24 cellular contexts compared by ENCODE assay signal in genomic region chr11:61702701-61703312, GRCh38. TPM values are rescaled to one million over a fixed set of nuclear protein-coding genes. Genes with fewer than 3 reads are reported as not detected.
DNase-seq lines count a peak whose midpoint lies in the region; ATAC-seq and TF ChIP-seq lines count a peak whose summit lies in the region.
"Had no signal": no experiment of that assay in that cellular context is flagged by ENCODE, and none has a peak within 500 bp of the region (broad histone marks: within the 10 kb centered on the region; RNA-seq: fewer than 3 reads in every experiment).

No MANE protein-coding gene starts in this region.

- H3K4me3 Mint-ChIP-seq in activated CD4-positive, alpha-beta memory T cell treated with anti-CD3 and anti-CD28 coated beads, Interleukin-2, amount 10 ng/mL, durations not matched to agents 7 days and 5 days = no peak overlapping the region
- H3K4me3 Mint-ChIP-seq: activated CD4-positive, alpha-beta T cell treated with anti-CD3 and anti-CD28 coated beads, Interleukin-2, amount 10 ng/mL, durations not matched to agents 7 days and 5 days had no signal

- peak; percentile 41 for DNase-seq in GDM1 (lab: John Stamatoyannopoulos, UW)
- no peak for DNase-seq in MM.1S
- DNase-seq in activated CD4-positive, alpha-beta memory T cell treated with anti-CD3 and anti-CD28 coated beads, Interleukin-2, amount 10 ng/mL, durations not matched to agents 7 days and 5 days = peak; percentile 30
- DNase-seq in myocyte (ENCODE audit: low read depth) = peak; percentile 68
- DNase-seq in A172 (ENCODE audit: low spot score) = no peak
- no peak for DNase-seq in substantia nigra (lab: John Stamatoyannopoulos, UW)
- DNase-seq: activated CD4-positive, alpha-beta T cell treated with anti-CD3 and anti-CD28 coated beads, Interleukin-2, amount 10 ng/mL, durations not matched to agents 7 days and 5 days; activated CD8-positive, alpha-beta memory T cell treated with anti-CD3 and anti-CD28 coated beads, Interleukin-2, amount 50 U/mL, for 48 hours; aorta; cortex of kidney; DMS153; esophagus squamous epithelium; HCEC 1CT; left cardiac atrium; NCI-H446 treated with DMSO at 0.1 percent for 48 hours; NCI-H82; stimulated activated CD4-positive, alpha-beta T cell treated with anti-CD3 and anti-CD28 coated beads, Interleukin-15, amount 100 ng/mL, for 24 hours; stimulated activated naive CD4-positive, alpha-beta T cell; uterus had no signal

- no peaks in the 10 kb centered on the region for H3K36me3 ChIP-seq in MM.1S (replicated peaks; ENCODE audit: insufficient read depth, low read length)
- H3K36me3 ChIP-seq: esophagus squamous epithelium, prostate gland, thoracic aorta, uterus had no signal

- no peaks in the 10 kb centered on the region for H3K79me2 ChIP-seq in MM.1S (ENCODE audit: low read length)

- CTCF ChIA-PET in activated CD4-positive, alpha-beta memory T cell treated with anti-CD3 and anti-CD28 coated beads, Interleukin-2, amount 10 ng/mL, durations not matched to agents 7 days and 5 days (lab: Charles Lee) = interaction anchor here (3.1 kb wide), 1 partner anchor 31 kb away, joined by 16 read pairs; no protein-coding TSS in a partner anchor

- peak overlapping the region; percentile 36; the same call in 1 of the 2 replicates for H3K4me2 ChIP-seq in MM.1S (ENCODE audit: low read depth, low read length)

- POLR2A ChIA-PET in activated CD4-positive, alpha-beta memory T cell treated with anti-CD3 and anti-CD28 coated beads, Interleukin-2, amount 10 ng/mL, durations not matched to agents 7 days and 5 days (lab: Charles Lee) = no interaction called here

- no peak overlapping the region for H3K27ac ChIP-seq in MM.1S (ENCODE audit: low read length)
- H3K27ac ChIP-seq in substantia nigra (ENCODE audit: low read depth, low read length, poor library complexity, severe bottlenecking) = no peak overlapping the region
- H3K27ac ChIP-seq: prostate gland, thoracic aorta, uterus had no signal

- no peaks in the 10 kb centered on the region for H3F3A ChIP-seq in MM.1S (ENCODE audit: insufficient read depth, low read length)

- no peak for TF ChIP-seq CTCF in MM.1S (IDR thresholded peaks at IDR 0.05; ENCODE audit: low read length)

- no peak for ATAC-seq in GM18505 (IDR thresholded peaks at IDR 0.05; ENCODE audit: unreplicated experiment)
- ATAC-seq: left cardiac atrium had no signal

- no peak overlapping the region for H2AFZ ChIP-seq in MM.1S (ENCODE audit: low read length)

- H4K20me1 ChIP-seq in MM.1S (ENCODE audit: insufficient read depth, low read length) = no peaks in the 10 kb centered on the region; the same call in 1 of the 2 replicates

- H3K4me1 ChIP-seq in MM.1S (ENCODE audit: low read length) = no peaks in the 10 kb centered on the region

- H3K9me3 Mint-ChIP-seq in activated CD4-positive, alpha-beta memory T cell treated with anti-CD3 and anti-CD28 coated beads, Interleukin-2, amount 10 ng/mL, durations not matched to agents 7 days and 5 days = no peaks in the 10 kb centered on the region
- H3K9me3 Mint-ChIP-seq: activated CD4-positive, alpha-beta T cell treated with anti-CD3 and anti-CD28 coated beads, Interleukin-2, amount 10 ng/mL, durations not matched to agents 7 days and 5 days; activated naive CD4-positive, alpha-beta T cell treated with anti-CD3 and anti-CD28 coated beads, Interleukin-2, amount 50 U/mL, for 72 hours; activated T-helper 2 cell treated with anti-CD3 and anti-CD28 coated beads, Interferon-gamma antibody, Interleukin-2, Interleukin-4, amounts not matched to agents 10 μg/mL and 5 μg/mL and 100 μg/mL, durations not matched to agents 14 hours and 24 hours and 36 hours had no signal

- H3K27me3 Mint-ChIP-seq in activated CD4-positive, alpha-beta memory T cell treated with anti-CD3 and anti-CD28 coated beads, Interleukin-2, amount 10 ng/mL, durations not matched to agents 7 days and 5 days = peaks cover 3% of the 10 kb centered on the region
- H3K27me3 Mint-ChIP-seq: activated CD4-positive, alpha-beta T cell treated with anti-CD3 and anti-CD28 coated beads, Interleukin-2, amount 10 ng/mL, durations not matched to agents 7 days and 5 days had no signal

- no peak overlapping the region for H3K27ac Mint-ChIP-seq in activated CD4-positive, alpha-beta memory T cell treated with anti-CD3 and anti-CD28 coated beads, Interleukin-2, amount 10 ng/mL, durations not matched to agents 7 days and 5 days
- H3K27ac Mint-ChIP-seq: activated naive CD4-positive, alpha-beta T cell treated with anti-CD3 and anti-CD28 coated beads, Interleukin-2, amount 50 U/mL, for 72 hours; activated T-helper 2 cell treated with anti-CD3 and anti-CD28 coated beads, Interferon-gamma antibody, Interleukin-2, Interleukin-4, amounts not matched to agents 10 μg/mL and 5 μg/mL and 100 μg/mL, durations not matched to agents 14 hours and 24 hours and 36 hours had no signal

- no peak for TF ChIP-seq POLR2A in GM18505 (IDR thresholded peaks at IDR 0.05; ENCODE audit: borderline replicate concordance, extremely low read depth, insufficient read depth, insufficient read length)

- H3K9me2 ChIP-seq in MM.1S (replicated peaks; ENCODE audit: insufficient read depth, low read length) = no peaks in the 10 kb centered on the region

- peaks cover 85% of the 10 kb centered on the region for H3K27me3 ChIP-seq in MM.1S (replicated peaks; ENCODE audit: insufficient read depth, low read length)
- H3K27me3 ChIP-seq: esophagus squamous epithelium, uterus had no signal

- no peaks in the 10 kb centered on the region for H3K36me3 Mint-ChIP-seq in activated CD4-positive, alpha-beta memory T cell treated with anti-CD3 and anti-CD28 coated beads, Interleukin-2, amount 10 ng/mL, durations not matched to agents 7 days and 5 days (ENCODE audit: low read depth)
- H3K36me3 Mint-ChIP-seq: activated naive CD4-positive, alpha-beta T cell treated with anti-CD3 and anti-CD28 coated beads, Interleukin-2, amount 50 U/mL, for 72 hours had no signal

- H3K4me3 ChIP-seq in MM.1S (ENCODE audit: low read length) = no peak overlapping the region
- H3K4me3 ChIP-seq: esophagus squamous epithelium, prostate gland, thoracic aorta, uterus had no signal

- H3K4me1 Mint-ChIP-seq in activated CD4-positive, alpha-beta memory T cell treated with anti-CD3 and anti-CD28 coated beads, Interleukin-2, amount 10 ng/mL, durations not matched to agents 7 days and 5 days = peaks cover 26% of the 10 kb centered on the region

- no peak overlapping the region for H3K9ac ChIP-seq in MM.1S (ENCODE audit: low read length)

- no peaks in the 10 kb centered on the region for H3K9me3 ChIP-seq in MM.1S (replicated peaks; ENCODE audit: insufficient read depth, low read length)
- H3K9me3 ChIP-seq: esophagus squamous epithelium, prostate gland, thoracic aorta, uterus had no signal

RNA-seq across cellular contexts. Expression of gene DAGLA, which starts 22.6 kb away (rescaled TPM):
- total RNA-seq in activated CD4-positive, alpha-beta memory T cell treated with anti-CD3 and anti-CD28 coated beads, Interleukin-2, amount 10 ng/mL, durations not matched to agents 7 days and 5 days = under 1 TPM; 0.10 to 0.13 TPM
- total RNA-seq in myocyte = 2.9 and 4.3 TPM in 2 replicates
- 2.3 TPM for polyA plus RNA-seq in myocyte (2012)
- total RNA-seq in A172 (2014; rRNA removed; shearing (Covaris generic)) = 0.09 and 1.2 TPM in 2 replicates

RNA-seq across cellular contexts. Expression of gene MYRF, which starts 49.6 kb away (rescaled TPM):
- total RNA-seq in activated CD4-positive, alpha-beta memory T cell treated with anti-CD3 and anti-CD28 coated beads, Interleukin-2, amount 10 ng/mL, durations not matched to agents 7 days and 5 days = 1 to 10 TPM; 4.6 to 4.9 TPM
- total RNA-seq in myocyte = 0.03 TPM in 1 of 2 replicates, not detected in the other
- polyA plus RNA-seq in myocyte (2012) = 0.10 TPM
- 0.98 and 1.4 TPM in 2 replicates for total RNA-seq in A172 (2014; rRNA removed; shearing (Covaris generic))

Comparison
In these comparisons a context has a peak if more than half of its experiments do, and no peak if none do; other contexts are left out.
1. DNase-seq: peak in GDM1 (single experiment), activated CD4-positive, alpha-beta memory T cell treated with anti-CD3 and anti-CD28 coated beads, Interleukin-2, amount 10 ng/mL, durations not matched to agents 7 days and 5 days (single experiment) and myocyte (single experiment); none in MM.1S (single experiment), A172 (single experiment) and substantia nigra (0 of 49).